ENCODE assay signal across 10 cellular contexts in genomic region chr11:61480936-61481335, GRCh38. TPM values are rescaled to one million over a fixed set of nuclear protein-coding genes. Genes with fewer than 3 reads are reported as not detected.
A peak's percentile ranks its signal among the peaks of the same experiment; 100 is the strongest.
DNase-seq lines count a peak whose midpoint lies in the region; ATAC-seq and TF ChIP-seq lines count a peak whose summit lies in the region.
"Had no signal": no experiment of that assay in that cellular context is flagged by ENCODE, and none has a peak within 500 bp of the region (broad histone marks: within the 10 kb centered on the region; RNA-seq: fewer than 3 reads in every experiment).

No MANE protein-coding gene starts in this region.

- no peaks in the 10 kb centered on the region for H3K36me3 ChIP-seq in transverse colon

- H3K9me3 ChIP-seq in transverse colon = no peaks in the 10 kb centered on the region

- ATAC-seq in Right ventricle myocardium superior (ENCODE audit: poor library complexity) (peak; percentile 14), Right ventricle myocardium inferior (no peak), GM18505 (IDR thresholded peaks at IDR 0.05; ENCODE audit: unreplicated experiment) (no peak), GM19455 (IDR thresholded peaks at IDR 0.05; ENCODE audit: unreplicated experiment) (no peak)

- peaks cover 5 to 19% (median 8%) of the 10 kb centered on the region in 4 donors for H3K4me1 ChIP-seq in transverse colon

- no peak for TF ChIP-seq CTCF in transverse colon (IDR thresholded peaks at IDR 0.05)

- TF ChIP-seq POLR2A in transverse colon (IDR thresholded peaks at IDR 0.05) (no peak), GM18505 (IDR thresholded peaks at IDR 0.05; ENCODE audit: borderline replicate concordance, extremely low read depth, insufficient read depth, insufficient read length) (no peak)

- TF ChIP-seq EP300 in transverse colon (IDR thresholded peaks at IDR 0.05; ENCODE audit: low read depth) = no peak

- DNase-seq in Right ventricle myocardium superior = no peak
- DNase-seq in Right ventricle myocardium inferior (ENCODE audit: missing footprints) = no peak
- peak; percentile 12 for DNase-seq in NCI-H345 treated with DMSO at 0.1 percent for 48 hours (lab: John Stamatoyannopoulos, UW; ENCODE audit: unreplicated experiment)
- peak; percentile 95 for DNase-seq in ecto neural progenitor cell (ENCODE audit: low spot score)
- peak; percentile 47 for DNase-seq in transverse colon
- no peak for DNase-seq in dedifferentiated amniotic fluid mesenchymal stem cell (ENCODE audit: extremely low spot score)
- DNase-seq: activated CD4-positive, alpha-beta T cell treated with anti-CD3 and anti-CD28 coated beads, Interleukin-2, amount 50 U/mL, for 1 hour had no signal

- in situ Hi-C loops in transverse colon (cut with MboI; ENCODE audit: low pct_ligation_motif_present in 1 of 4, low pct_unique_long_range_greater_than_20kb in 1 of 4, low sequenced_read_pairs in 3 of 4) = no loop called here

- 45% methylated on average over 9 of the region's 9 CpGs; no CpG with 5 or more reads in 1 of the 2 donors for WGBS in transverse colon (ENCODE audit: low coverage in 1 of 2), 2 donors

- H3K4me3 ChIP-seq in transverse colon = no peak overlapping the region

- H3K27me3 ChIP-seq in transverse colon = no peaks in the 10 kb centered on the region

- no peak overlapping the region for H3K27ac ChIP-seq in transverse colon

- intact Hi-C loops in Right ventricle myocardium superior (cut with DNase I) = no loop called here
- intact Hi-C loops in Right ventricle myocardium inferior (cut with DNase I) = no loop called here
- intact Hi-C loops in transverse colon (cut with DNase I; ENCODE audit: low total_unique reads) = no loop called here

RNA-seq across cellular contexts. Expression of gene LRRC10B, which starts 27.6 kb away (rescaled TPM):
- total RNA-seq in Right ventricle myocardium superior (0.46 TPM), Right ventricle myocardium inferior (0.60 TPM), transverse colon (1 to 10 TPM in 1 of 4 donors, under 1 TPM in 2, not detected in 1; 0.32 to 1.1 (median 0.60) TPM)
- total RNA-seq: NCI-H460 had no signal

RNA-seq across cellular contexts. Expression of gene SDHAF2, which starts 51.0 kb away (rescaled TPM):
- total RNA-seq in Right ventricle myocardium superior (33.7 TPM), Right ventricle myocardium inferior (36.8 TPM), transverse colon (100 to 1,000 TPM in 1 of 4 donors, 10 to 100 TPM in 3; 65.8 to 122 (median 81.4) TPM)

RNA-seq across cellular contexts. Expression of gene CPSF7, which starts 51.2 kb away (rescaled TPM):
- total RNA-seq in Right ventricle myocardium superior (32.5 TPM), Right ventricle myocardium inferior (36.5 TPM), transverse colon (10 to 100 TPM; 43.6 to 65.1 (median 53.7) TPM)

Comparison
In these comparisons a context has a peak if more than half of its experiments do, and no peak if none do; other contexts are left out.
1. DNase-seq: peak in NCI-H345 treated with DMSO at 0.1 percent for 48 hours (single experiment), ecto neural progenitor cell (single experiment) and transverse colon (single experiment); none in Right ventricle myocardium superior (single experiment), Right ventricle myocardium inferior (single experiment) and dedifferentiated amniotic fluid mesenchymal stem cell (single experiment).